ENCODE assay signal across 25 cellular contexts in genomic region chr3:113981803-113982202, GRCh38. TPM values are rescaled to one million over a fixed set of nuclear protein-coding genes. Genes with fewer than 3 reads are reported as not detected.
DNase-seq lines count a peak whose midpoint lies in the region; ATAC-seq, FAIRE-seq and TF ChIP-seq lines count a peak whose summit lies in the region.
"Had no signal": no experiment of that assay in that cellular context is flagged by ENCODE, and none has a peak within 500 bp of the region (broad histone marks: within the 10 kb centered on the region; RNA-seq: fewer than 3 reads in every experiment).

No MANE protein-coding gene starts in this region.

- no peaks in the 10 kb centered on the region for H3K9me2 ChIP-seq in Karpas-422 (replicated peaks; ENCODE audit: insufficient read depth, low read length)

- H3K27ac ChIP-seq in Karpas-422 (ENCODE audit: low read length) = no peak overlapping the region
- H3K27ac ChIP-seq: 22Rv1, HL-60, PC-9, SJSA1 had no signal

- ATAC-seq in HG03159 (IDR thresholded peaks at IDR 0.05; ENCODE audit: unreplicated experiment) = no peak
- ATAC-seq: HCT116 had no signal

- H3K4me2 ChIP-seq in Karpas-422 (ENCODE audit: low read depth, low read length, poor library complexity, severe bottlenecking) = no peak overlapping the region
- H3K4me2 ChIP-seq: PC-9 had no signal

- DNase-seq in NOMO-1 treated with DMSO at 0.1 percent for 48 hours (lab: John Stamatoyannopoulos, UW; ENCODE audit: unreplicated experiment) (peak; percentile 12), NOMO-1 treated with dmso at 0.1 percent for 144 hours (lab: John Stamatoyannopoulos, UW; ENCODE audit: unreplicated experiment) (no peak), NCI-H2227 treated with DMSO at 0.1 percent for 48 hours (lab: John Stamatoyannopoulos, UW) (peak; percentile 23), OCI-M1 (lab: John Stamatoyannopoulos, UW) (peak; percentile 22), Karpas-422 (no peak), GM12891 (ENCODE audit: insufficient read length, low spot score) (no peak), GM20000 (ENCODE audit: low spot score) (no peak)
- DNase-seq: BE2C; CD4-positive, CD25-positive, alpha-beta regulatory T cell; DMS153; DND-41; NCI-H187; NCI-H2081 treated with DMSO at 0.1 percent for 48 hours; NCI-H2171; NCI-H446; NCI-H524 treated with DMSO at 0.1 percent for 48 hours; NCI-H82; PC-9; Right ventricle myocardium superior; T-helper 2 cell had no signal

- no peak for TF ChIP-seq CTCF in GM20000 (IDR thresholded peaks at IDR 0.05; ENCODE audit: extremely low read depth, missing control alignments)

- no peak overlapping the region for H3K9ac ChIP-seq in Karpas-422 (ENCODE audit: low read length)

- no peak for TF ChIP-seq POLR2A in GM12891 (IDR thresholded peaks at IDR 0.05; ENCODE audit: low read depth, low read length)

- H3K9me3 ChIP-seq in Karpas-422 (ENCODE audit: low read length) = no peaks in the 10 kb centered on the region
- H3K9me3 ChIP-seq: BE2C, SJSA1 had no signal

- H3K79me2 ChIP-seq in Karpas-422 (ENCODE audit: low read length) = no peaks in the 10 kb centered on the region

- peaks cover 42% of the 10 kb centered on the region for H3K4me1 ChIP-seq in Karpas-422 (ENCODE audit: low read length)
- H3K4me1 ChIP-seq: BE2C, SJSA1 had no signal

- H2AFZ ChIP-seq in Karpas-422 (ENCODE audit: low read length) = no peak overlapping the region
- H2AFZ ChIP-seq: PC-9 had no signal

- H3K27me3 ChIP-seq in Karpas-422 (ENCODE audit: low read length) = no peaks in the 10 kb centered on the region

- H3K4me3 ChIP-seq in Karpas-422 (ENCODE audit: low read length) = no peak overlapping the region
- H3K4me3 ChIP-seq: PC-9, SJSA1 had no signal

- FAIRE-seq in GM12891 (lab: Jason Lieb, UNC) = no peak

- H4K20me1 ChIP-seq in Karpas-422 (ENCODE audit: insufficient read depth, low read depth, low read length) = no peaks in the 10 kb centered on the region

- peaks cover 11% of the 10 kb centered on the region; the same call in 1 of the 2 replicates for H3K36me3 ChIP-seq in Karpas-422 (ENCODE audit: insufficient read depth, low read length)
- H3K36me3 ChIP-seq: BE2C, SJSA1 had no signal

TF ChIP-seq in GM12891, 5 proteins besides CTCF, POLR2A, EP300 and RAD21:
- TF ChIP-seq TAF1 (IDR thresholded peaks at IDR 0.05; ENCODE audit: low read depth, low read length) = no peak
- no peak for TF ChIP-seq SPI1 (IDR thresholded peaks at IDR 0.05; ENCODE audit: low read depth, low read length)
- no peak for TF ChIP-seq PAX5 (IDR thresholded peaks at IDR 0.05; ENCODE audit: insufficient read depth, low read length, severe bottlenecking)
TF ChIP-seq in GM12891: peak in this region for 0.

RNA-seq across cellular contexts. Expression of gene ZDHHC23, which starts 34.0 kb away (rescaled TPM):
- total RNA-seq in Karpas-422 (2014; rRNA removed; shearing (Covaris generic); ENCODE audit: low replicate concordance) = 32.1 and 35.6 TPM in 2 replicates
- 0.87 TPM for polyA plus RNA-seq in GM12891 (2012; ENCODE audit: low read depth, missing spikeins)

Comparison
In these comparisons a context has a peak if more than half of its experiments do, and no peak if none do; other contexts are left out.
1. DNase-seq: peak in NOMO-1 treated with DMSO at 0.1 percent for 48 hours (single experiment), NCI-H2227 treated with DMSO at 0.1 percent for 48 hours (single experiment) and OCI-M1 (single experiment); none in NOMO-1 treated with dmso at 0.1 percent for 144 hours (single experiment), Karpas-422 (single experiment), GM12891 (single experiment) and GM20000 (single experiment).